ENCODE assay signal across 25 cellular contexts in the genomic region with DNA sequence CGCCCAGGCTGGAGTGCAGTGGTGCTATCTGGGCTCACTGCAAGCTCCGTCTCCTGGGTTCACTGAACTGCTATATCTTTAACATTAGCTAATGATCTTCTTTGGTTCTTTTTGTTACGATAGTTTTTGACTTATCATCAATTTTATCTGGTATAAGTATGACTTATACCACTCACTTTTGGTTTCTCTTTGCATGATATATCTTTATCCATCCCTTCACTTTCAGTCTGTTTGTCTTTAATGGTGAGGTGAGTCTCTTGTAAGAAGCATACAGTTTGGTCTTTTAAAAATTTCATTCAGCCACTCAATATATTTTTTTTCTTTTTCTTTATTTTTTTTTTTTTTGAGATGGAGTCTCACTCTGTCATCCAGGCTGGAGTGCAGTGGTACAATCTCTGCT. TPM values are rescaled to one million over a fixed set of nuclear protein-coding genes. Genes with fewer than 3 reads are reported as not detected.
"Had no signal": no experiment of that assay in that cellular context is flagged by ENCODE, and none has a peak within 500 bp of the region (broad histone marks: within the 10 kb centered on the region; RNA-seq: fewer than 3 reads in every experiment).

No MANE protein-coding gene starts in this region.

- H3K4me1 ChIP-seq: left ventricle myocardium inferior, lower lobe of right lung, neural progenitor cell, right atrium auricular region, sigmoid colon, suprapubic skin, thyroid gland, uterus had no signal

- H3K27ac ChIP-seq: dorsolateral prefrontal cortex, hepatocyte, left ventricle myocardium inferior, lower lobe of right lung, neural progenitor cell, ovary, right atrium auricular region, sigmoid colon, skin epidermis, suprapubic skin, thyroid gland, uterus had no signal

- FAIRE-seq: kidney had no signal

- H3K9me3 ChIP-seq: left ventricle myocardium inferior, lower lobe of right lung, ovary, right atrium auricular region, sigmoid colon, suprapubic skin, thyroid gland, uterus had no signal

- H3K27me3 Mint-ChIP-seq: type B pancreatic cell had no signal

- H3K27me3 ChIP-seq: hepatocyte, neural progenitor cell, ovary, right atrium auricular region, suprapubic skin, thyroid gland, uterus had no signal

- DNase-seq: dorsolateral prefrontal cortex; effector CD8-positive, alpha-beta T cell; foreskin melanocyte; head of caudate nucleus; kidney; left cardiac atrium; left ventricle myocardium inferior; lower lobe of right lung; midbrain; nucleus accumbens; ovary; sigmoid colon; stimulated activated CD4-positive, alpha-beta T cell treated with anti-CD3 and anti-CD28 coated beads, Interleukin-2, amount 100 ng/mL, for 24 hours; stimulated activated CD4-positive, alpha-beta T cell treated with anti-CD3 and anti-CD28 coated beads, Interleukin-4, amount 100 ng/mL, for 4 hours; stimulated activated naive CD4-positive, alpha-beta T cell; thyroid gland; uterus had no signal

- H3K9me3 Mint-ChIP-seq: natural killer cell treated with Interleukin-12 subunit alpha and Interleukin-12 subunit beta and Interleukin-15 and Interleukin-18, amount 100 ng/mL, for 72 hours had no signal

- H3K36me3 Mint-ChIP-seq: memory B cell; natural killer cell treated with Interleukin-12 subunit alpha and Interleukin-12 subunit beta and Interleukin-15 and Interleukin-18, amount 100 ng/mL, for 72 hours; neural progenitor cell; type B pancreatic cell had no signal

- H3K27ac Mint-ChIP-seq: memory B cell; natural killer cell treated with Interleukin-12 subunit alpha and Interleukin-12 subunit beta and Interleukin-15 and Interleukin-18, amount 100 ng/mL, for 72 hours; neural progenitor cell; type B pancreatic cell had no signal

- H3K4me1 Mint-ChIP-seq: memory B cell, neural progenitor cell had no signal

- ATAC-seq: left cardiac atrium, lower lobe of right lung had no signal

- H3K4me3 ChIP-seq: dorsolateral prefrontal cortex, hepatocyte, left ventricle myocardium inferior, lower lobe of right lung, neural progenitor cell, ovary, right atrium auricular region, sigmoid colon, skin epidermis, suprapubic skin, thyroid gland, uterus had no signal

- H3K4me3 Mint-ChIP-seq: memory B cell; natural killer cell treated with Interleukin-12 subunit alpha and Interleukin-12 subunit beta and Interleukin-15 and Interleukin-18, amount 100 ng/mL, for 72 hours; neural progenitor cell; type B pancreatic cell had no signal

- H3K36me3 ChIP-seq: left ventricle myocardium inferior, lower lobe of right lung, neural progenitor cell, ovary, right atrium auricular region, sigmoid colon, suprapubic skin, thyroid gland, uterus had no signal

RNA-seq across cellular contexts. Expression of gene ADGRE1, which starts 58.4 kb away (rescaled TPM):
- total RNA-seq: hepatocyte, left ventricle myocardium inferior, right atrium auricular region, suprapubic skin, thyroid gland had no signal
- polyA plus RNA-seq: hepatocyte had no signal
